ENCODE assay signal across 8 cellular contexts in genomic region chr19:17719730-17720486, GRCh38. TPM values are rescaled to one million over a fixed set of nuclear protein-coding genes. Genes with fewer than 3 reads are reported as not detected.
DNase-seq lines count a peak whose midpoint lies in the region; ATAC-seq, FAIRE-seq and TF ChIP-seq lines count a peak whose summit lies in the region.

No MANE protein-coding gene starts in this region.

- peak; percentile 54 for ATAC-seq in activated CD8-positive, alpha-beta memory T cell treated with anti-CD3 and anti-CD28 coated beads, Interleukin-2, amount 10 ng/mL, durations not matched to agents 7 days and 5 days

- WGBS in esophagus muscularis mucosa: 5% methylated on average over 15 of the region's 39 CpGs

- H2AFZ ChIP-seq in parathyroid adenoma: peak overlapping the region; percentile 53

- peaks cover 11% of the 10 kb centered on the region for H3K36me3 Mint-ChIP-seq in activated CD8-positive, alpha-beta memory T cell treated with anti-CD3 and anti-CD28 coated beads, Interleukin-2, amount 10 ng/mL, durations not matched to agents 7 days and 5 days

- TF ChIP-seq CTCF in esophagus muscularis mucosa (IDR thresholded peaks at IDR 0.05) (no peak), parathyroid adenoma (IDR thresholded peaks at IDR 0.05) (no peak)

- no peaks in the 10 kb centered on the region for H3K9me3 Mint-ChIP-seq in activated CD8-positive, alpha-beta memory T cell treated with anti-CD3 and anti-CD28 coated beads, Interleukin-2, amount 10 ng/mL, durations not matched to agents 7 days and 5 days (ENCODE audit: low read depth)

- H3K27me3 ChIP-seq in HUES6 (ENCODE audit: control insufficient read depth, insufficient read depth, low read length): no peaks in the 10 kb centered on the region
- no peaks in the 10 kb centered on the region for H3K27me3 ChIP-seq in esophagus muscularis mucosa
- no peaks in the 10 kb centered on the region for H3K27me3 ChIP-seq in parathyroid adenoma (ENCODE audit: control insufficient read depth, insufficient read depth, low read length)

- DNase-seq in NCI-H1436 (lab: John Stamatoyannopoulos, UW) (peak; percentile 77), NCI-H1436 treated with DMSO at 0.1 percent for 48 hours (lab: John Stamatoyannopoulos, UW) (no peak), esophagus muscularis mucosa (ENCODE audit: extremely low spot score) (no peak), NCI-H226 (no peak), RCC 7860 (ENCODE audit: low spot score) (no peak)
- DNase-seq in activated CD8-positive, alpha-beta memory T cell treated with anti-CD3 and anti-CD28 coated beads, Interleukin-2, amount 10 ng/mL, durations not matched to agents 7 days and 5 days: peak; percentile 46

- H3K9me3 ChIP-seq in HUES6 (ENCODE audit: control insufficient read depth, insufficient read depth, low read depth, low read length): no peaks in the 10 kb centered on the region
- H3K9me3 ChIP-seq in esophagus muscularis mucosa: no peaks in the 10 kb centered on the region
- no peaks in the 10 kb centered on the region for H3K9me3 ChIP-seq in parathyroid adenoma (ENCODE audit: control insufficient read depth, low read length)

- peak overlapping the region; percentile 82 for H3K4me3 Mint-ChIP-seq in activated CD8-positive, alpha-beta memory T cell treated with anti-CD3 and anti-CD28 coated beads, Interleukin-2, amount 10 ng/mL, durations not matched to agents 7 days and 5 days

- no peak for FAIRE-seq in RCC 7860 (lab: Jason Lieb, UNC)

- CTCF ChIA-PET in activated CD8-positive, alpha-beta memory T cell treated with anti-CD3 and anti-CD28 coated beads, Interleukin-2, amount 10 ng/mL, durations not matched to agents 7 days and 5 days (lab: Charles Lee): interaction anchor here (0.9 to 2.4 kb wide), 10 partner anchors 11 to 224 kb away, joined by 3 to 12 read pairs (median 5); partner anchors contain the start of gene RPL18A

- H3K27ac Mint-ChIP-seq in activated CD8-positive, alpha-beta memory T cell treated with anti-CD3 and anti-CD28 coated beads, Interleukin-2, amount 10 ng/mL, durations not matched to agents 7 days and 5 days: peak overlapping the region; percentile 61

- no peaks in the 10 kb centered on the region for H3K27me3 Mint-ChIP-seq in activated CD8-positive, alpha-beta memory T cell treated with anti-CD3 and anti-CD28 coated beads, Interleukin-2, amount 10 ng/mL, durations not matched to agents 7 days and 5 days

- H3K4me1 Mint-ChIP-seq in activated CD8-positive, alpha-beta memory T cell treated with anti-CD3 and anti-CD28 coated beads, Interleukin-2, amount 10 ng/mL, durations not matched to agents 7 days and 5 days: peaks cover 36% of the 10 kb centered on the region

- no peak overlapping the region for H3K27ac ChIP-seq in HUES6 (ENCODE audit: low read depth, low read length)
- peak overlapping the region; percentile 72 to 75 (median 73) for H3K27ac ChIP-seq in esophagus muscularis mucosa (replicated peaks in 1 of 4)
- peak overlapping the region; percentile 7 for H3K27ac ChIP-seq in parathyroid adenoma

- H3K9ac ChIP-seq in HUES6 (ENCODE audit: low read length): peak overlapping the region; percentile 64
- peak overlapping the region; percentile 67 for H3K9ac ChIP-seq in parathyroid adenoma

- intact Hi-C loops in esophagus muscularis mucosa (cut with DNase I): no loop called here

- peaks cover 28% of the 10 kb centered on the region for H3K36me3 ChIP-seq in HUES6 (ENCODE audit: control insufficient read depth, insufficient read depth, low read length)
- H3K36me3 ChIP-seq in esophagus muscularis mucosa: peaks cover 5 to 23% (median 19%) of the 10 kb centered on the region in 4 donors
- no peaks in the 10 kb centered on the region for H3K36me3 ChIP-seq in parathyroid adenoma (ENCODE audit: control insufficient read depth, insufficient read depth, low read length)

- TF ChIP-seq POLR2A in esophagus muscularis mucosa (IDR thresholded peaks at IDR 0.05; ENCODE audit: low read depth): no peak

- peaks cover 18% of the 10 kb centered on the region for H3K79me2 ChIP-seq in parathyroid adenoma

- H3K4me1 ChIP-seq in HUES6 (ENCODE audit: control insufficient read depth, insufficient read depth, low read length) (peaks cover 16% of the 10 kb centered on the region), esophagus muscularis mucosa (peaks cover 49 to 67% (median 61%) of the 10 kb centered on the region in 4 donors), parathyroid adenoma (peaks cover 13% of the 10 kb centered on the region)

- no peak for TF ChIP-seq EP300 in esophagus muscularis mucosa (IDR thresholded peaks at IDR 0.05)

- peak overlapping the region; percentile 57 for H3K4me2 ChIP-seq in parathyroid adenoma (ENCODE audit: low read length)

- peak overlapping the region; percentile 77 for H3K4me3 ChIP-seq in HUES6 (ENCODE audit: low read depth, low read length)
- H3K4me3 ChIP-seq in esophagus muscularis mucosa: peak overlapping the region; percentile 83 to 97 (median 88)
- H3K4me3 ChIP-seq in parathyroid adenoma (ENCODE audit: low read depth, low read length): peak overlapping the region; percentile 67

RNA-seq across cellular contexts. Expression of gene MAP1S, which starts 0.6 kb away (rescaled TPM):
- 10 to 100 TPM; 67.3 to 69.1 TPM for total RNA-seq in activated CD8-positive, alpha-beta memory T cell treated with anti-CD3 and anti-CD28 coated beads, Interleukin-2, amount 10 ng/mL, durations not matched to agents 7 days and 5 days
- 10 to 100 TPM; 24.1 to 50.9 (median 35.9) TPM for total RNA-seq in esophagus muscularis mucosa

RNA-seq across cellular contexts. Expression of gene FCHO1, which starts 31.4 kb away (rescaled TPM):
- total RNA-seq in activated CD8-positive, alpha-beta memory T cell treated with anti-CD3 and anti-CD28 coated beads, Interleukin-2, amount 10 ng/mL, durations not matched to agents 7 days and 5 days: 10 to 100 TPM; 58.4 to 70.6 TPM
- total RNA-seq in esophagus muscularis mucosa: 1 to 10 TPM; 1.6 to 2.9 (median 1.9) TPM

RNA-seq across cellular contexts. Expression of gene UNC13A, which starts 31.8 kb away (rescaled TPM):
- under 1 TPM; 0.02 to 0.18 TPM for total RNA-seq in activated CD8-positive, alpha-beta memory T cell treated with anti-CD3 and anti-CD28 coated beads, Interleukin-2, amount 10 ng/mL, durations not matched to agents 7 days and 5 days
- under 1 TPM; under 0.01 to 0.23 (median 0.18) TPM for total RNA-seq in esophagus muscularis mucosa

Comparison
In these comparisons a context has a peak if more than half of its experiments do, and no peak if none do; other contexts are left out.
1. DNase-seq: peak in NCI-H1436 (single experiment) and activated CD8-positive, alpha-beta memory T cell treated with anti-CD3 and anti-CD28 coated beads, Interleukin-2, amount 10 ng/mL, durations not matched to agents 7 days and 5 days (single experiment); none in NCI-H1436 treated with DMSO at 0.1 percent for 48 hours (single experiment), esophagus muscularis mucosa (single experiment), NCI-H226 (single experiment) and RCC 7860 (single experiment).
2. RNA of gene FCHO1, which starts 31.4 kb away (total RNA-seq): 58.4 to 70.6 TPM in activated CD8-positive, alpha-beta memory T cell treated with anti-CD3 and anti-CD28 coated beads, Interleukin-2, amount 10 ng/mL, durations not matched to agents 7 days and 5 days; 1.6 to 2.9 TPM in esophagus muscularis mucosa; every median in the first group is over 10 times any median in the second.
3. Peak in every context shown above with its lines, with median percentiles within 50 percentile points of each other: H3K4me3 ChIP-seq.